ENCODE assay signal across 9 cellular contexts in the genomic region with DNA sequence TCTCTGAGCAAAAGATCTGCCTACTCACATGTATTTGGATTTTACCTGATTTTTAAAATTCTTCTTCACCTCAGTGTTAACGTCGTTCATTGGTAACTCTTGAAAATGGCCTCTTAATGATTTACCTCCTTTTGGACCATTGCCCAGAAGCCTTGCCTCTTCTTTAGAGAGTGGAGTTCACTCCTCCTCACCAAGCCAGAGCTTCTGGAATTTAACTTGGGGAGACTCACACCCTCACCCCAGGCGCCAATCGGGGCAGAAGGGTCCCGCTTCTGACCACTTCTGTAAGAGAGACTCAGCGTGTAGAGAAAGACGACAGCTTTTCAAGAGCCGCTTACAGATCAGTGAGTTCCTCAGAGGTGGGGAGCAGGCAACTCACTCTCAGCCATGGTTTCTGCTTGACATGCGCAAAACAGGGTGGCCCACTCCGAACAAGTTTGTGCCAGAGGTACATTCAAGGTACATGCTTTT. TPM values are rescaled to one million over a fixed set of nuclear protein-coding genes. Genes with fewer than 3 reads are reported as not detected.
DNase-seq lines count a peak whose midpoint lies in the region; ATAC-seq and TF ChIP-seq lines count a peak whose summit lies in the region.
"Had no signal": no experiment of that assay in that cellular context is flagged by ENCODE, and none has a peak within 500 bp of the region (broad histone marks: within the 10 kb centered on the region; RNA-seq: fewer than 3 reads in every experiment).

No MANE protein-coding gene starts in this region.

- no peak overlapping the region for H3K27ac ChIP-seq in ectodermal cell (ENCODE audit: insufficient read depth, low read depth, low read length, poor library complexity, severe bottlenecking)

- H3K27me3 ChIP-seq in ectodermal cell (ENCODE audit: control insufficient read depth, insufficient read depth, low read length, poor library complexity, severe bottlenecking) = peaks cover 24% of the 10 kb centered on the region

- H3K4me3 Mint-ChIP-seq in naive B cell = peak overlapping the region in 7 of 8 donors; percentile 1 to 71 (median 65)
- peak overlapping the region in 1 of 2 donors; percentile 81 for H3K4me3 Mint-ChIP-seq in CD14-positive monocyte

- H3K4me1 ChIP-seq in ectodermal cell (ENCODE audit: control insufficient read depth, insufficient read depth, low read length) = peaks cover 3% of the 10 kb centered on the region

- POLR2A ChIA-PET in AG04449 (lab: Yijun Ruan, JAX) (no interaction called here), GM10248 (lab: Yijun Ruan, JAX) (no interaction called here)

- H3K9me3 Mint-ChIP-seq in naive B cell = peaks cover 0 to 3% (median 0%) of the 10 kb centered on the region in 7 donors
- peaks cover 0 to 10% (median 3%) of the 10 kb centered on the region in 7 donors for H3K9me3 Mint-ChIP-seq in CD14-positive monocyte

- no peak for DNase-seq in AG04449 (ENCODE audit: low read depth, low spot score)
- no peak for DNase-seq in naive B cell
- DNase-seq in KBM-7 = no peak
- no peak for DNase-seq in CD14-positive monocyte (ENCODE audit: low spot score)
- DNase-seq in GM10248 (ENCODE audit: extremely low spot score) = no peak
- DNase-seq: activated CD4-positive, CD25-positive, alpha-beta regulatory T cell had no signal

- no peak for TF ChIP-seq CTCF in AG04449 (IDR thresholded peaks at IDR 0.05; ENCODE audit: insufficient read depth, low read length, missing control alignments)
- TF ChIP-seq CTCF in CD14-positive monocyte (IDR thresholded peaks at IDR 0.05) = no peak
- TF ChIP-seq CTCF in GM10248 (IDR thresholded peaks at IDR 0.05; ENCODE audit: control extremely low read depth, extremely low read depth, low read depth, missing control alignments) = no peak

- H3K27ac Mint-ChIP-seq in naive B cell (no peak overlapping the region), CD14-positive monocyte (no peak overlapping the region)

- CTCF ChIA-PET in AG04449 (lab: Yijun Ruan, JAX) = interaction anchor here (1.2 to 1.8 kb wide), 2 partner anchors 23 to 30 kb away, joined by 3 to 4 read pairs; no protein-coding TSS in a partner anchor
- CTCF ChIA-PET in GM10248 (lab: Yijun Ruan, JAX) = no interaction called here

- H3K9me3 ChIP-seq in ectodermal cell (ENCODE audit: control insufficient read depth, low read length) = no peaks in the 10 kb centered on the region

- 30 to 35% methylated on average over 10 of the region's 10 CpGs for WGBS in ectodermal cell, 2 experiments

- H3K36me3 Mint-ChIP-seq in naive B cell = no peaks in the 10 kb centered on the region
- H3K36me3 Mint-ChIP-seq in CD14-positive monocyte = no peaks in the 10 kb centered on the region

- no peak for TF ChIP-seq RAD21 in Ishikawa (IDR thresholded peaks at IDR 0.05; ENCODE audit: low read depth)

- in situ Hi-C loops in KBM-7 (cut with MboI; ENCODE audit: low pct_unique_long_range_greater_than_20kb, low sequenced_read_pairs) = no loop called here

- no peak for TF ChIP-seq EP300 in Ishikawa (IDR thresholded peaks at IDR 0.05; ENCODE audit: borderline replicate concordance)

- H3K4me1 Mint-ChIP-seq in naive B cell (peaks cover 25 to 34% (median 30%) of the 10 kb centered on the region in 3 donors), CD14-positive monocyte (peaks cover 14% of the 10 kb centered on the region)

- ATAC-seq in naive B cell (ENCODE audit: low read depth in 2 of 2) (no peak), GM21576 (IDR thresholded peaks at IDR 0.05; ENCODE audit: unreplicated experiment) (no peak)

- H3K27me3 Mint-ChIP-seq in naive B cell (peaks cover 60 to 85% (median 65%) of the 10 kb centered on the region in 3 donors), CD14-positive monocyte (ENCODE audit: low read depth in 3 of 3) (peaks cover 57 to 74% (median 59%) of the 10 kb centered on the region in 3 donors)

- intact Hi-C loops in CD14-positive monocyte (cut with micrococcal nuclease) = no loop called here

- peak overlapping the region; percentile 59 for H3K4me3 ChIP-seq in AG04449 (ENCODE audit: low read depth, low read length)
- peak overlapping the region; percentile 50 for H3K4me3 ChIP-seq in ectodermal cell (ENCODE audit: insufficient read depth, low read depth, low read length)

- H3K36me3 ChIP-seq in ectodermal cell (ENCODE audit: control insufficient read depth, insufficient read depth, low read length) = no peaks in the 10 kb centered on the region

TF ChIP-seq in Ishikawa, 13 proteins besides CTCF, POLR2A, EP300 and RAD21:
- TF ChIP-seq TAF1 (IDR thresholded peaks at IDR 0.05; ENCODE audit: low read depth) (0 out of 2 replicates have a peak, but pooled peaks have one; percentile 31), NFIC (IDR thresholded peaks at IDR 0.05) (peak; percentile 38; the same call in 1 of the 2 replicates), TEAD4 (IDR thresholded peaks at IDR 0.05) (no peak)
TF ChIP-seq in Ishikawa: peak in this region for 2.

RNA-seq across cellular contexts. Expression of gene PNMA8C, which starts 2.7 kb away (rescaled TPM):
- 0.94 TPM for polyA plus RNA-seq in ectodermal cell (2013, experiment 1 of 4)
- 0.89 TPM for polyA plus RNA-seq in ectodermal cell (2013, experiment 2 of 4)
- 0.43 TPM for polyA plus RNA-seq in ectodermal cell (2013, experiment 3 of 4)
- 0.49 TPM for polyA plus RNA-seq in ectodermal cell (2013, experiment 4 of 4)
- polyA plus RNA-seq in naive B cell (ENCODE audit: low read depth in 6 of 6) (not detected), CD14-positive monocyte (not detected)

RNA-seq across cellular contexts. Expression of gene CCDC8, which starts 12.7 kb away (rescaled TPM):
- 12.1 TPM for polyA plus RNA-seq in ectodermal cell (2013, experiment 1 of 4)
- 10.7 TPM for polyA plus RNA-seq in ectodermal cell (2013, experiment 2 of 4)
- polyA plus RNA-seq in ectodermal cell (2013, experiment 3 of 4) = 9.3 TPM
- 10.2 TPM for polyA plus RNA-seq in ectodermal cell (2013, experiment 4 of 4)
- polyA plus RNA-seq in naive B cell (ENCODE audit: low read depth in 6 of 6) (not detected), CD14-positive monocyte (not detected)

RNA-seq across cellular contexts. Expression of gene PNMA8A, which starts 45.3 kb away (rescaled TPM):
- 55.7 TPM for polyA plus RNA-seq in ectodermal cell (2013, experiment 1 of 4)
- polyA plus RNA-seq in ectodermal cell (2013, experiment 2 of 4) = 54.7 TPM
- 45.9 TPM for polyA plus RNA-seq in ectodermal cell (2013, experiment 3 of 4)
- polyA plus RNA-seq in ectodermal cell (2013, experiment 4 of 4) = 49.4 TPM
- polyA plus RNA-seq in naive B cell (ENCODE audit: low read depth in 6 of 6) (not detected), CD14-positive monocyte (not detected)
